In genomic region chr12:118356809-118357326, GRCh38 we compare ENCODE assay signal across 8 cellular contexts. TPM values are rescaled to one million over a fixed set of nuclear protein-coding genes. Genes with fewer than 3 reads are reported as not detected.
DNase-seq lines count a peak whose midpoint lies in the region; ATAC-seq and TF ChIP-seq lines count a peak whose summit lies in the region.

No MANE protein-coding gene starts in this region.

- ATAC-seq in GM19351 (IDR thresholded peaks at IDR 0.05; ENCODE audit: unreplicated experiment), result peak; percentile 37
- ATAC-seq in HG03520 (IDR thresholded peaks at IDR 0.05; ENCODE audit: unreplicated experiment), result no peak

- no peak for TF ChIP-seq POLR2A in spleen (IDR thresholded peaks at IDR 0.05)

- peaks cover 10% of the 10 kb centered on the region for H3K36me3 ChIP-seq in A673 (ENCODE audit: insufficient read depth, low read length, poor library complexity, severe bottlenecking)
- H3K36me3 ChIP-seq in spleen, result peaks cover 0 to 10% (median 3%) of the 10 kb centered on the region in 6 donors

- peaks cover 26% of the 10 kb centered on the region for H3K4me1 ChIP-seq in A673 (ENCODE audit: insufficient read depth, low read length, poor library complexity, severe bottlenecking)
- H3K4me1 ChIP-seq in spleen, result peaks cover 5 to 87% (median 49%) of the 10 kb centered on the region in 6 donors

- H3K4me3 ChIP-seq in A673 (ENCODE audit: low read depth, low read length, poor library complexity, severe bottlenecking), result no peak overlapping the region
- peak overlapping the region in 3 of 8 donors; percentile 0 to 67 (median 42) for H3K4me3 ChIP-seq in spleen

- POLR2A ChIA-PET in A673 (lab: Charles Lee; ENCODE audit: low non-redundant PET), result interaction anchor here (0.6 kb wide), 1 partner anchor 102 kb away, joined by 3 read pairs; no protein-coding TSS in a partner anchor

- TF ChIP-seq CTCF in A673 (conservative IDR thresholded peaks at IDR 0.05; ENCODE audit: low read depth, low read length) (no peak), spleen (IDR thresholded peaks at IDR 0.05 in 8 of 11, conservative IDR thresholded peaks at IDR 0.05 in 3 of 11) (no peak)

- no TSS peak for BruUV-seq in A673 (replicated peaks; lab: Mats Ljungman, UMichigan)

- H3K9me3 ChIP-seq in A673 (ENCODE audit: low read depth, low read length, poor library complexity, severe bottlenecking) (peaks cover 14% of the 10 kb centered on the region), spleen (peaks cover 0 to 8% (median 6%) of the 10 kb centered on the region in 8 donors)

- 10 to 18% (median 15%) methylated on average over 2 of the region's 2 CpGs for WGBS in spleen, 5 donors

- in situ Hi-C loops in SK-MEL-5 (cut with HindIII; ENCODE audit: low pct_unique_long_range_greater_than_20kb, low sequenced_read_pairs), result no loop called here

- DNase-seq in A673 (ENCODE audit: low spot score), result peak; percentile 45
- DNase-seq in SK-MEL-5 (ENCODE audit: low read depth, low spot score), result peak; percentile 90
- DNase-seq in fibroblast of the conjunctiva (ENCODE audit: low read depth), result peak; percentile 75
- DNase-seq in spleen, result no peak
- DNase-seq in NCI-H1048 (lab: John Stamatoyannopoulos, UW), result no peak
- DNase-seq in central memory CD4-positive, alpha-beta T cell, result no peak

- intact Hi-C loops in A673 (cut with micrococcal nuclease; ENCODE audit: unreplicated experiment), result no loop called here
- intact Hi-C loops in spleen (cut with DNase I; ENCODE audit: low total_unique reads), result no loop called here

- H3K27me3 ChIP-seq in A673 (replicated peaks; ENCODE audit: insufficient read depth, low read depth, low read length, poor library complexity) (no peaks in the 10 kb centered on the region), spleen (replicated peaks in 1 of 7) (no peaks in the 10 kb centered on the region)

- CTCF ChIA-PET in A673 (lab: Charles Lee), result interaction anchor here (0.5 kb wide), 1 partner anchor 16 kb away, joined by 5 read pairs; no protein-coding TSS in a partner anchor

- H3K27ac ChIP-seq in A673 (ENCODE audit: low read depth, low read length, poor library complexity, severe bottlenecking), result peak overlapping the region; percentile 64
- H3K27ac ChIP-seq in spleen, result peak overlapping the region in 7 of 8 donors; percentile 55 to 89 (median 85)

RNA-seq across cellular contexts. Expression of gene TAOK3, which starts 15.8 kb away (rescaled TPM):
- total RNA-seq in A673 (2021) (46.6 and 48.9 TPM in 2 replicates), spleen (10 to 100 TPM; 53.9 to 80.8 (median 63.2) TPM)
- 36.5 and 39.0 TPM in 2 replicates for total RNA-seq in SK-MEL-5 (2014; rRNA removed; shearing (Covaris generic))
- 33.2 and 41.8 TPM in 2 replicates for polyA plus RNA-seq in SK-MEL-5 (2015; cell fraction: cytosol; rRNA removed)
- 36.5 and 41.5 TPM in 2 replicates for polyA plus RNA-seq in SK-MEL-5 (2015; cell fraction: nucleus; rRNA removed)
- 10 to 100 TPM; 12.7 to 15.7 (median 13.1) TPM for polyA plus RNA-seq in spleen

RNA-seq across cellular contexts. Expression of gene SUDS3, which starts 19.5 kb away (rescaled TPM):
- total RNA-seq in A673 (2021), result 47.8 and 50.0 TPM in 2 replicates
- 42.4 and 56.0 TPM in 2 replicates for total RNA-seq in SK-MEL-5 (2014; rRNA removed; shearing (Covaris generic))
- 29.4 and 33.4 TPM in 2 replicates for polyA plus RNA-seq in SK-MEL-5 (2015; cell fraction: cytosol; rRNA removed)
- 50.3 and 52.7 TPM in 2 replicates for polyA plus RNA-seq in SK-MEL-5 (2015; cell fraction: nucleus; rRNA removed)
- 10 to 100 TPM; 27.3 to 90.9 (median 29.9) TPM for total RNA-seq in spleen
- polyA plus RNA-seq in spleen, result 10 to 100 TPM in 2 of 3 donors, 1 to 10 TPM in 1; 8.3 to 14.3 (median 10.8) TPM

Comparison
In these comparisons a context has a peak if more than half of its experiments do, and no peak if none do; other contexts are left out.
1. DNase-seq: peak in A673 (single experiment), SK-MEL-5 (single experiment) and fibroblast of the conjunctiva (single experiment); none in spleen (single experiment), NCI-H1048 (single experiment) and central memory CD4-positive, alpha-beta T cell (single experiment).